7 cellular contexts compared by ENCODE assay signal in genomic region chr11:85663080-85663729, GRCh38. TPM values are rescaled to one million over a fixed set of nuclear protein-coding genes. Genes with fewer than 3 reads are reported as not detected.
DNase-seq lines count a peak whose midpoint lies in the region; ATAC-seq, FAIRE-seq and TF ChIP-seq lines count a peak whose summit lies in the region.

No MANE protein-coding gene starts in this region.

- H3K9me2 ChIP-seq in OCI-LY1 (ENCODE audit: low read depth, low read length): no peaks in the 10 kb centered on the region

- no peak for ATAC-seq in GM19035 (IDR thresholded peaks at IDR 0.05; ENCODE audit: unreplicated experiment)

- no peaks in the 10 kb centered on the region for H3K9me3 ChIP-seq in OCI-LY1 (ENCODE audit: low read length)
- no peaks in the 10 kb centered on the region for H3K9me3 ChIP-seq in endocrine pancreas (ENCODE audit: control insufficient read depth, low read length)
- H3K9me3 ChIP-seq in neuron (ENCODE audit: low read length): no peaks in the 10 kb centered on the region

- TF ChIP-seq POLR2A in GM12891 (IDR thresholded peaks at IDR 0.05; ENCODE audit: low read depth, low read length): 0 out of 2 replicates have a peak, but pooled peaks have one; percentile 12

- H3K36me3 ChIP-seq in OCI-LY1 (ENCODE audit: insufficient read depth, low read length) (peaks cover 54% of the 10 kb centered on the region), endocrine pancreas (ENCODE audit: control insufficient read depth, insufficient read depth, low read length) (no peaks in the 10 kb centered on the region), neuron (ENCODE audit: insufficient read depth, low read length) (peaks cover 42% of the 10 kb centered on the region)

- peaks cover 46% of the 10 kb centered on the region for H3K4me1 ChIP-seq in OCI-LY1 (ENCODE audit: insufficient read depth, low read length, severe bottlenecking)
- H3K4me1 ChIP-seq in endocrine pancreas (ENCODE audit: control insufficient read depth, insufficient read depth, low read length): peaks cover 31% of the 10 kb centered on the region
- H3K4me1 ChIP-seq in neuron (ENCODE audit: insufficient read depth, low read length): peaks cover 42% of the 10 kb centered on the region

- no peak overlapping the region for H3K27ac ChIP-seq in OCI-LY1 (ENCODE audit: low read depth, low read length, poor library complexity, severe bottlenecking)

- H3K9ac ChIP-seq in OCI-LY1 (ENCODE audit: low read length): peak overlapping the region; percentile 96
- peak overlapping the region; percentile 95 for H3K9ac ChIP-seq in endocrine pancreas (ENCODE audit: control insufficient read depth, insufficient read depth, low read length)

- peak overlapping the region; percentile 88 for H3K4me3 ChIP-seq in OCI-LY1 (ENCODE audit: low read depth, low read length, poor library complexity, severe bottlenecking)
- peak overlapping the region; percentile 96 for H3K4me3 ChIP-seq in endocrine pancreas (ENCODE audit: control insufficient read depth, insufficient read depth, low read length)
- peak overlapping the region; percentile 87 for H3K4me3 ChIP-seq in neuron (ENCODE audit: low read length)

- H3K4me2 ChIP-seq in OCI-LY1 (ENCODE audit: low read length): peak overlapping the region; percentile 88

- DNase-seq in GM12891 (ENCODE audit: insufficient read length, low spot score): no peak
- no peak for DNase-seq in activated gamma-delta T cell (lab: John Stamatoyannopoulos, UW)
- no peak for DNase-seq in cerebellum (ENCODE audit: low spot score)

- peak; percentile 48 for FAIRE-seq in GM12891 (lab: Jason Lieb, UNC)

- H3K27me3 ChIP-seq in OCI-LY1 (ENCODE audit: insufficient read depth, low read length) (no peaks in the 10 kb centered on the region), endocrine pancreas (ENCODE audit: control insufficient read depth, insufficient read depth, low read length) (no peaks in the 10 kb centered on the region), neuron (ENCODE audit: insufficient read depth, low read length) (no peaks in the 10 kb centered on the region)

- no peak for TF ChIP-seq CTCF in OCI-LY1 (IDR thresholded peaks at IDR 0.05; ENCODE audit: low read length)

- H3K79me2 ChIP-seq in OCI-LY1 (ENCODE audit: insufficient read depth, low read length): peaks cover 60% of the 10 kb centered on the region

- H2AFZ ChIP-seq in OCI-LY1 (ENCODE audit: low read length) (no peak overlapping the region), neuron (ENCODE audit: low read depth, low read length) (no peak overlapping the region)

- no peaks in the 10 kb centered on the region for H3F3A ChIP-seq in OCI-LY1 (ENCODE audit: insufficient read depth, low read length)

- H4K20me1 ChIP-seq in OCI-LY1 (ENCODE audit: insufficient read depth, low read length): peaks cover 10% of the 10 kb centered on the region; the same call in 1 of the 2 replicates

TF ChIP-seq in GM12891, 5 proteins besides CTCF, POLR2A, EP300 and RAD21:
- TF ChIP-seq PAX5 (IDR thresholded peaks at IDR 0.05; ENCODE audit: insufficient read depth, low read length, severe bottlenecking) (no peak), TAF1 (IDR thresholded peaks at IDR 0.05; ENCODE audit: low read depth, low read length) (no peak), POLR2AphosphoS5 (IDR thresholded peaks at IDR 0.05; ENCODE audit: low read depth, low read length) (0 out of 2 replicates have a peak, but pooled peaks have one; percentile 1), SPI1 (IDR thresholded peaks at IDR 0.05; ENCODE audit: low read depth, low read length) (no peak)

RNA-seq across cellular contexts. Expression of gene CREBZF, which starts 1.7 kb away (rescaled TPM):
- 19.4 TPM for polyA plus RNA-seq in GM12891 (2012; ENCODE audit: low read depth, missing spikeins)
- total RNA-seq in cerebellum: 82.5 TPM

RNA-seq across cellular contexts. Expression of gene TMEM126A, which starts 15.4 kb away (rescaled TPM):
- 70.7 TPM for polyA plus RNA-seq in GM12891 (2012; ENCODE audit: low read depth, missing spikeins)
- total RNA-seq in cerebellum: 24.0 TPM

RNA-seq across cellular contexts. Expression of gene CCDC89, which starts 22.8 kb away (rescaled TPM):
- polyA plus RNA-seq in GM12891 (2012; ENCODE audit: low read depth, missing spikeins): not detected
- total RNA-seq in cerebellum: 1.4 TPM

RNA-seq across cellular contexts. Expression of gene TMEM126B, which starts 34.8 kb away (rescaled TPM):
- 40.9 TPM for polyA plus RNA-seq in GM12891 (2012; ENCODE audit: low read depth, missing spikeins)
- total RNA-seq in cerebellum: 37.7 TPM

RNA-seq across cellular contexts. Expression of gene DLG2, which starts 36.1 kb away (rescaled TPM):
- 0.26 TPM for polyA plus RNA-seq in GM12891 (2012; ENCODE audit: low read depth, missing spikeins)
- total RNA-seq in cerebellum: 165 TPM
